Comparison of ENCODE assay signal across 20 cellular contexts in genomic region chr1:44238651-44239050, GRCh38. TPM values are rescaled to one million over a fixed set of nuclear protein-coding genes. Genes with fewer than 3 reads are reported as not detected.
DNase-seq lines count a peak whose midpoint lies in the region; ATAC-seq and TF ChIP-seq lines count a peak whose summit lies in the region.
"Had no signal": no experiment of that assay in that cellular context is flagged by ENCODE, and none has a peak within 500 bp of the region (broad histone marks: within the 10 kb centered on the region; RNA-seq: fewer than 3 reads in every experiment).

No MANE protein-coding gene starts in this region.

- 62% methylated on average over 4 of the region's 4 CpGs for WGBS in prostate gland

- DNase-seq in NCI-H69 (lab: John Stamatoyannopoulos, UW) = peak; percentile 89
- no peak for DNase-seq in colonic mucosa
- no peak for DNase-seq in prostate gland (ENCODE audit: low spot score)
- no peak for DNase-seq in uterus
- no peak for DNase-seq in AG08396 (ENCODE audit: low spot score)
- DNase-seq: DMS53, NCI-H1048, NCI-H345, right cardiac atrium had no signal

- H3K9me3 ChIP-seq in colonic mucosa = no peaks in the 10 kb centered on the region
- no peaks in the 10 kb centered on the region for H3K9me3 ChIP-seq in prostate gland
- H3K9me3 ChIP-seq in uterus = no peaks in the 10 kb centered on the region
- H3K9me3 ChIP-seq: body of pancreas, HAP-1, SJSA1 had no signal

- peaks cover 34% of the 10 kb centered on the region for H3K36me3 Mint-ChIP-seq in stimulated activated memory B cell treated with anti-CD40 and anti-IgM and Interleukin-4, amounts not matched to agents 10 μg/mL and 1 μg/mL and 100 μg/mL, for 72 hours
- H3K36me3 Mint-ChIP-seq: activated naive CD8-positive, alpha-beta T cell treated with anti-CD3 and anti-CD28 coated beads, Interleukin-2, amount 10 ng/mL, durations not matched to agents 7 days and 5 days had no signal

- no peak overlapping the region for H3K4me3 ChIP-seq in colonic mucosa
- H3K4me3 ChIP-seq in prostate gland = no peak overlapping the region
- no peak overlapping the region for H3K4me3 ChIP-seq in uterus
- H3K4me3 ChIP-seq: body of pancreas, HAP-1, lung, SJSA1 had no signal

- H3K27me3 ChIP-seq in colonic mucosa (no peaks in the 10 kb centered on the region), prostate gland (replicated peaks; ENCODE audit: insufficient read depth) (no peaks in the 10 kb centered on the region), uterus (no peaks in the 10 kb centered on the region)
- H3K27me3 ChIP-seq: body of pancreas, SJSA1 had no signal

- no peak overlapping the region for H3K4me3 Mint-ChIP-seq in stimulated activated memory B cell treated with anti-CD40 and anti-IgM and Interleukin-4, amounts not matched to agents 10 μg/mL and 1 μg/mL and 100 μg/mL, for 72 hours
- H3K4me3 Mint-ChIP-seq: activated CD4-positive, alpha-beta T cell treated with anti-CD3 and anti-CD28 coated beads, Interleukin-2, amount 10 ng/mL, durations not matched to agents 7 days and 5 days; endodermal cell had no signal

- TF ChIP-seq CTCF in colonic mucosa (IDR thresholded peaks at IDR 0.05) (no peak), prostate gland (IDR thresholded peaks at IDR 0.05) (no peak), uterus (IDR thresholded peaks at IDR 0.05) (no peak)

- H3K9me3 Mint-ChIP-seq in stimulated activated memory B cell treated with anti-CD40 and anti-IgM and Interleukin-4, amounts not matched to agents 10 μg/mL and 1 μg/mL and 100 μg/mL, for 72 hours = no peaks in the 10 kb centered on the region
- H3K9me3 Mint-ChIP-seq: activated CD4-positive, alpha-beta T cell treated with anti-CD3 and anti-CD28 coated beads, Interleukin-2, amount 10 ng/mL, durations not matched to agents 7 days and 5 days; activated naive CD8-positive, alpha-beta T cell treated with anti-CD3 and anti-CD28 coated beads, Interleukin-2, amount 10 ng/mL, durations not matched to agents 7 days and 5 days; activated T-helper 2 cell treated with anti-CD3 and anti-CD28 coated beads, Interferon-gamma antibody, Interleukin-2, Interleukin-4, amounts not matched to agents 10 μg/mL and 5 μg/mL and 100 μg/mL, durations not matched to agents 14 hours and 24 hours and 36 hours; endodermal cell had no signal

- H3K36me3 ChIP-seq in colonic mucosa = no peaks in the 10 kb centered on the region
- no peaks in the 10 kb centered on the region for H3K36me3 ChIP-seq in prostate gland
- no peaks in the 10 kb centered on the region for H3K36me3 ChIP-seq in uterus
- H3K36me3 ChIP-seq: SJSA1 had no signal

- peaks cover 6% of the 10 kb centered on the region for H3K4me1 Mint-ChIP-seq in stimulated activated memory B cell treated with anti-CD40 and anti-IgM and Interleukin-4, amounts not matched to agents 10 μg/mL and 1 μg/mL and 100 μg/mL, for 72 hours

- peak overlapping the region in 1 of 2 donors; percentile 43 for H3K9ac ChIP-seq in colonic mucosa (ENCODE audit: low read depth in 2 of 2, low read length in 2 of 2)
- H3K9ac ChIP-seq: KMS-11 had no signal

- intact Hi-C loops in colonic mucosa (cut with DNase I) (loop anchor here (5.0 kb wide), 1 partner anchor 59 kb away; no protein-coding TSS in a partner anchor), prostate gland (cut with DNase I) (no loop called here), uterus (cut with DNase I; ENCODE audit: low total_unique reads) (no loop called here)

- H3K4me1 ChIP-seq in colonic mucosa = peaks cover 18% of the 10 kb centered on the region
- H3K4me1 ChIP-seq in prostate gland (replicated peaks) = peaks cover 6% of the 10 kb centered on the region
- H3K4me1 ChIP-seq in uterus = peaks cover 7 to 20% of the 10 kb centered on the region in 2 donors
- H3K4me1 ChIP-seq: body of pancreas had no signal

- ATAC-seq in HG03108 (IDR thresholded peaks at IDR 0.05; ENCODE audit: unreplicated experiment) = no peak
- ATAC-seq in stimulated activated memory B cell treated with anti-CD40 and anti-IgM and Interleukin-4, amounts not matched to agents 10 μg/mL and 1 μg/mL and 100 μg/mL, for 72 hours = no peak
- ATAC-seq: body of pancreas had no signal

- H3K27ac ChIP-seq in colonic mucosa = peak overlapping the region; percentile 32
- peak overlapping the region; percentile 24 to 71 for H3K27ac ChIP-seq in prostate gland
- H3K27ac ChIP-seq in uterus = peak overlapping the region; percentile 81
- H3K27ac ChIP-seq: KMS-11, SJSA1 had no signal

- H3K27ac Mint-ChIP-seq in stimulated activated memory B cell treated with anti-CD40 and anti-IgM and Interleukin-4, amounts not matched to agents 10 μg/mL and 1 μg/mL and 100 μg/mL, for 72 hours = no peak overlapping the region
- H3K27ac Mint-ChIP-seq: activated naive CD8-positive, alpha-beta T cell treated with anti-CD3 and anti-CD28 coated beads, Interleukin-2, amount 10 ng/mL, durations not matched to agents 7 days and 5 days; activated T-helper 2 cell treated with anti-CD3 and anti-CD28 coated beads, Interferon-gamma antibody, Interleukin-2, Interleukin-4, amounts not matched to agents 10 μg/mL and 5 μg/mL and 100 μg/mL, durations not matched to agents 14 hours and 24 hours and 36 hours; endodermal cell had no signal

- TF ChIP-seq POLR2A in prostate gland (IDR thresholded peaks at IDR 0.05) = no peak
- TF ChIP-seq POLR2A in uterus (IDR thresholded peaks at IDR 0.05) = no peak

- H3K27me3 Mint-ChIP-seq in stimulated activated memory B cell treated with anti-CD40 and anti-IgM and Interleukin-4, amounts not matched to agents 10 μg/mL and 1 μg/mL and 100 μg/mL, for 72 hours = no peaks in the 10 kb centered on the region
- H3K27me3 Mint-ChIP-seq: activated CD4-positive, alpha-beta T cell treated with anti-CD3 and anti-CD28 coated beads, Interleukin-2, amount 10 ng/mL, durations not matched to agents 7 days and 5 days; activated naive CD8-positive, alpha-beta T cell treated with anti-CD3 and anti-CD28 coated beads, Interleukin-2, amount 10 ng/mL, durations not matched to agents 7 days and 5 days had no signal

RNA-seq across cellular contexts. Expression of gene DMAP1, which starts 25.4 kb away (rescaled TPM):
- total RNA-seq in colonic mucosa (10 to 100 TPM; 30.6 to 51.5 TPM), prostate gland (10 to 100 TPM; 50.6 to 84.0 TPM), uterus (10 to 100 TPM; 11.0 to 46.0 (median 25.3) TPM)
